8 cellular contexts compared by ENCODE assay signal in genomic region chr9:76756273-76756650, GRCh38. TPM values are rescaled to one million over a fixed set of nuclear protein-coding genes. Genes with fewer than 3 reads are reported as not detected.
DNase-seq lines count a peak whose midpoint lies in the region; ATAC-seq and TF ChIP-seq lines count a peak whose summit lies in the region.

No MANE protein-coding gene starts in this region.

- no peaks in the 10 kb centered on the region for H3K9me3 Mint-ChIP-seq in WTC11
- H3K9me3 Mint-ChIP-seq in memory B cell = no peaks in the 10 kb centered on the region

- H3K27ac Mint-ChIP-seq in WTC11 (peak overlapping the region; percentile 9; the same call in 1 of the 2 replicates), memory B cell (peak overlapping the region; percentile 83)

- POLR2A ChIA-PET in WTC11 (lab: Charles Lee) = no interaction called here

- H3K4me1 Mint-ChIP-seq in WTC11 = peaks cover 13% of the 10 kb centered on the region
- H3K4me1 Mint-ChIP-seq in memory B cell = peaks cover 33% of the 10 kb centered on the region

- ATAC-seq in GM21529 (IDR thresholded peaks at IDR 0.05; ENCODE audit: unreplicated experiment) (peak; percentile 18), WTC11 (peak; percentile 95), memory B cell (ENCODE audit: low read depth) (peak; percentile 14), HG03520 (IDR thresholded peaks at IDR 0.05; ENCODE audit: unreplicated experiment) (no peak)

- peak in 9 of 14 donors; percentile 3 to 29 (median 18) for DNase-seq in C1 segment of cervical spinal cord (lab: John Stamatoyannopoulos, UW)
- DNase-seq in NCI-H1092 treated with DMSO at 0.1 percent for 48 hours (lab: John Stamatoyannopoulos, UW) = peak; percentile 73
- peak; percentile 69 for DNase-seq in WTC11 (ENCODE audit: low spot score)
- no peak for DNase-seq in memory B cell (ENCODE audit: low spot score in 2 of 2)
- no peak for DNase-seq in foreskin melanocyte
- DNase-seq in amniotic stem cell (lab: John Stamatoyannopoulos, UW) = no peak

- no peaks in the 10 kb centered on the region for H3K36me3 Mint-ChIP-seq in WTC11
- no peaks in the 10 kb centered on the region for H3K36me3 Mint-ChIP-seq in memory B cell

- TF ChIP-seq CTCF in WTC11 (IDR thresholded peaks at IDR 0.05) = no peak

- CTCF ChIA-PET in WTC11 (lab: Charles Lee) = interaction anchor here (0.7 to 4.2 kb wide), 16 partner anchors 9 to 421 kb away, joined by 3 to 32 read pairs (median 4); partner anchors contain the start of genes RFK and VPS13A

- H3K4me3 Mint-ChIP-seq in WTC11 = no peak overlapping the region
- peak overlapping the region; percentile 81 for H3K4me3 Mint-ChIP-seq in memory B cell

- H3K27me3 Mint-ChIP-seq in WTC11 (ENCODE audit: low read depth) = no peaks in the 10 kb centered on the region
- H3K27me3 Mint-ChIP-seq in memory B cell = peaks cover 2% of the 10 kb centered on the region

TF ChIP-seq in WTC11, 78 proteins besides CTCF, POLR2A, EP300 and RAD21:
- TF ChIP-seq NFYB (CRISPR knock-in tag; conservative IDR thresholded peaks at IDR 0.05; ENCODE audit: low read depth) (no peak), NR3C1 (CRISPR knock-in tag; conservative IDR thresholded peaks at IDR 0.05; ENCODE audit: low read depth) (no peak), ETV6 (CRISPR knock-in tag; IDR thresholded peaks at IDR 0.05) (no peak), MYBL2 (CRISPR knock-in tag; IDR thresholded peaks at IDR 0.05) (no peak), JAZF1 (CRISPR knock-in tag; IDR thresholded peaks at IDR 0.05) (no peak), SP1 (CRISPR knock-in tag; conservative IDR thresholded peaks at IDR 0.05) (no peak), MLX (CRISPR knock-in tag; IDR thresholded peaks at IDR 0.05) (no peak), FOXP1 (CRISPR knock-in tag; IDR thresholded peaks at IDR 0.05; ENCODE audit: borderline replicate concordance) (no peak), E2F1 (CRISPR knock-in tag; IDR thresholded peaks at IDR 0.05) (no peak), ZSCAN18 (CRISPR knock-in tag; IDR thresholded peaks at IDR 0.05) (no peak), OVOL2 (CRISPR knock-in tag; IDR thresholded peaks at IDR 0.05; ENCODE audit: borderline replicate concordance) (no peak), EMX1 (CRISPR knock-in tag; IDR thresholded peaks at IDR 0.05) (no peak), SMAD4 (CRISPR knock-in tag; IDR thresholded peaks at IDR 0.05) (no peak), CREM (CRISPR knock-in tag; IDR thresholded peaks at IDR 0.05) (no peak), HMGA2 (CRISPR knock-in tag; IDR thresholded peaks at IDR 0.05) (no peak)
- TF ChIP-seq, protein P1, sequence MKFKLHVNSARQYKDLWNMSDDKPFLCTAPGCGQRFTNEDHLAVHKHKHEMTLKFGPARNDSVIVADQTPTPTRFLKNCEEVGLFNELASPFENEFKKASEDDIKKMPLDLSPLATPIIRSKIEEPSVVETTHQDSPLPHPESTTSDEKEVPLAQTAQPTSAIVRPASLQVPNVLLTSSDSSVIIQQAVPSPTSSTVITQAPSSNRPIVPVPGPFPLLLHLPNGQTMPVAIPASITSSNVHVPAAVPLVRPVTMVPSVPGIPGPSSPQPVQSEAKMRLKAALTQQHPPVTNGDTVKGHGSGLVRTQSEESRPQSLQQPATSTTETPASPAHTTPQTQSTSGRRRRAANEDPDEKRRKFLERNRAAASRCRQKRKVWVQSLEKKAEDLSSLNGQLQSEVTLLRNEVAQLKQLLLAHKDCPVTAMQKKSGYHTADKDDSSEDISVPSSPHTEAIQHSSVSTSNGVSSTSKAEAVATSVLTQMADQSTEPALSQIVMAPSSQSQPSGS (CRISPR knock-in tag; IDR thresholded peaks at IDR 0.05; ENCODE audit: borderline replicate concordance, low read depth) = no peak
- TF ChIP-seq, protein P2, sequence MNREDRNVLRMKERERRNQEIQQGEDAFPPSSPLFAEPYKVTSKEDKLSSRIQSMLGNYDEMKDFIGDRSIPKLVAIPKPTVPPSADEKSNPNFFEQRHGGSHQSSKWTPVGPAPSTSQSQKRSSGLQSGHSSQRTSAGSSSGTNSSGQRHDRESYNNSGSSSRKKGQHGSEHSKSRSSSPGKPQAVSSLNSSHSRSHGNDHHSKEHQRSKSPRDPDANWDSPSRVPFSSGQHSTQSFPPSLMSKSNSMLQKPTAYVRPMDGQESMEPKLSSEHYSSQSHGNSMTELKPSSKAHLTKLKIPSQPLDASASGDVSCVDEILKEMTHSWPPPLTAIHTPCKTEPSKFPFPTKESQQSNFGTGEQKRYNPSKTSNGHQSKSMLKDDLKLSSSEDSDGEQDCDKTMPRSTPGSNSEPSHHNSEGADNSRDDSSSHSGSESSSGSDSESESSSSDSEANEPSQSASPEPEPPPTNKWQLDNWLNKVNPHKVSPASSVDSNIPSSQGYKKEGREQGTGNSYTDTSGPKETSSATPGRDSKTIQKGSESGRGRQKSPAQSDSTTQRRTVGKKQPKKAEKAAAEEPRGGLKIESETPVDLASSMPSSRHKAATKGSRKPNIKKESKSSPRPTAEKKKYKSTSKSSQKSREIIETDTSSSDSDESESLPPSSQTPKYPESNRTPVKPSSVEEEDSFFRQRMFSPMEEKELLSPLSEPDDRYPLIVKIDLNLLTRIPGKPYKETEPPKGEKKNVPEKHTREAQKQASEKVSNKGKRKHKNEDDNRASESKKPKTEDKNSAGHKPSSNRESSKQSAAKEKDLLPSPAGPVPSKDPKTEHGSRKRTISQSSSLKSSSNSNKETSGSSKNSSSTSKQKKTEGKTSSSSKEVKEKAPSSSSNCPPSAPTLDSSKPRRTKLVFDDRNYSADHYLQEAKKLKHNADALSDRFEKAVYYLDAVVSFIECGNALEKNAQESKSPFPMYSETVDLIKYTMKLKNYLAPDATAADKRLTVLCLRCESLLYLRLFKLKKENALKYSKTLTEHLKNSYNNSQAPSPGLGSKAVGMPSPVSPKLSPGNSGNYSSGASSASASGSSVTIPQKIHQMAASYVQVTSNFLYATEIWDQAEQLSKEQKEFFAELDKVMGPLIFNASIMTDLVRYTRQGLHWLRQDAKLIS (CRISPR knock-in tag; IDR thresholded peaks at IDR 0.05; ENCODE audit: borderline replicate concordance) = no peak
- TF ChIP-seq, protein P3, sequence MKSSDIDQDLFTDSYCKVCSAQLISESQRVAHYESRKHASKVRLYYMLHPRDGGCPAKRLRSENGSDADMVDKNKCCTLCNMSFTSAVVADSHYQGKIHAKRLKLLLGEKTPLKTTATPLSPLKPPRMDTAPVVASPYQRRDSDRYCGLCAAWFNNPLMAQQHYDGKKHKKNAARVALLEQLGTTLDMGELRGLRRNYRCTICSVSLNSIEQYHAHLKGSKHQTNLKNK (CRISPR knock-in tag; IDR thresholded peaks at IDR 0.05) = no peak
- TF ChIP-seq, protein P4, sequence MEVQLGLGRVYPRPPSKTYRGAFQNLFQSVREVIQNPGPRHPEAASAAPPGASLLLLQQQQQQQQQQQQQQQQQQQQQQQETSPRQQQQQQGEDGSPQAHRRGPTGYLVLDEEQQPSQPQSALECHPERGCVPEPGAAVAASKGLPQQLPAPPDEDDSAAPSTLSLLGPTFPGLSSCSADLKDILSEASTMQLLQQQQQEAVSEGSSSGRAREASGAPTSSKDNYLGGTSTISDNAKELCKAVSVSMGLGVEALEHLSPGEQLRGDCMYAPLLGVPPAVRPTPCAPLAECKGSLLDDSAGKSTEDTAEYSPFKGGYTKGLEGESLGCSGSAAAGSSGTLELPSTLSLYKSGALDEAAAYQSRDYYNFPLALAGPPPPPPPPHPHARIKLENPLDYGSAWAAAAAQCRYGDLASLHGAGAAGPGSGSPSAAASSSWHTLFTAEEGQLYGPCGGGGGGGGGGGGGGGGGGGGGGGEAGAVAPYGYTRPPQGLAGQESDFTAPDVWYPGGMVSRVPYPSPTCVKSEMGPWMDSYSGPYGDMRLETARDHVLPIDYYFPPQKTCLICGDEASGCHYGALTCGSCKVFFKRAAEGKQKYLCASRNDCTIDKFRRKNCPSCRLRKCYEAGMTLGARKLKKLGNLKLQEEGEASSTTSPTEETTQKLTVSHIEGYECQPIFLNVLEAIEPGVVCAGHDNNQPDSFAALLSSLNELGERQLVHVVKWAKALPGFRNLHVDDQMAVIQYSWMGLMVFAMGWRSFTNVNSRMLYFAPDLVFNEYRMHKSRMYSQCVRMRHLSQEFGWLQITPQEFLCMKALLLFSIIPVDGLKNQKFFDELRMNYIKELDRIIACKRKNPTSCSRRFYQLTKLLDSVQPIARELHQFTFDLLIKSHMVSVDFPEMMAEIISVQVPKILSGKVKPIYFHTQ (CRISPR knock-in tag; IDR thresholded peaks at IDR 0.05) = no peak

RNA-seq across cellular contexts. Expression of gene PCA3, which starts 8.0 kb away (rescaled TPM):
- total RNA-seq in WTC11 (2021) = not detected in 3 replicates

Comparison
In these comparisons a context has a peak if more than half of its experiments do, and no peak if none do; other contexts are left out.
1. DNase-seq: peak in C1 segment of cervical spinal cord (9 of 14), NCI-H1092 treated with DMSO at 0.1 percent for 48 hours (single experiment) and WTC11 (single experiment); none in memory B cell (0 of 2), foreskin melanocyte (single experiment) and amniotic stem cell (single experiment).